18 cellular contexts compared by ENCODE assay signal in genomic region chr2:19126281-19126680, GRCh38.
"Had no signal": no experiment of that assay in that cellular context is flagged by ENCODE, and none has a peak within 500 bp of the region (broad histone marks: within the 10 kb centered on the region; RNA-seq: fewer than 3 reads in every experiment).

No MANE protein-coding gene starts in this region.

- H3K27me3 Mint-ChIP-seq: dendritic cell treated with granulocyte-macrophage colony-stimulating factor and Interleukin-4, amounts not matched to agents 40 ng/mL and 50 ng/mL, for 4 days; effector memory CD8-positive, alpha-beta T cell; natural killer cell treated with Interleukin-12 subunit alpha and Interleukin-12 subunit beta and Interleukin-15 and Interleukin-18, amount 100 ng/mL, for 72 hours had no signal

- H3K4me3 Mint-ChIP-seq: dendritic cell treated with granulocyte-macrophage colony-stimulating factor and Interleukin-4, amounts not matched to agents 40 ng/mL and 50 ng/mL, for 4 days; effector memory CD8-positive, alpha-beta T cell; natural killer cell treated with Interleukin-12 subunit alpha and Interleukin-12 subunit beta and Interleukin-15 and Interleukin-18, amount 100 ng/mL, for 72 hours had no signal

- H3K36me3 Mint-ChIP-seq: natural killer cell treated with Interleukin-12 subunit alpha and Interleukin-12 subunit beta and Interleukin-15 and Interleukin-18, amount 100 ng/mL, for 72 hours had no signal

- DNase-seq: cerebellar nuclear complex; effector memory CD8-positive, alpha-beta T cell; esophagus squamous epithelium; foreskin fibroblast; heart left ventricle; hypothalamus; midbrain; psoas muscle; retina; right lobe of liver; stimulated activated CD4-positive, alpha-beta T cell treated with anti-CD3 and anti-CD28 coated beads, Interleukin-2, amount 100 ng/mL, for 24 hours; stimulated activated CD4-positive, alpha-beta T cell treated with anti-CD3 and anti-CD28 coated beads, Interleukin-4, amount 100 ng/mL, for 4 hours; stimulated activated naive CD4-positive, alpha-beta T cell; stomach; substantia nigra; transverse colon had no signal

- H3K9me3 Mint-ChIP-seq: dendritic cell treated with granulocyte-macrophage colony-stimulating factor and Interleukin-4, amounts not matched to agents 40 ng/mL and 50 ng/mL, for 4 days had no signal

- H3K27ac Mint-ChIP-seq: dendritic cell treated with granulocyte-macrophage colony-stimulating factor and Interleukin-4, amounts not matched to agents 40 ng/mL and 50 ng/mL, for 4 days; effector memory CD8-positive, alpha-beta T cell; natural killer cell treated with Interleukin-12 subunit alpha and Interleukin-12 subunit beta and Interleukin-15 and Interleukin-18, amount 100 ng/mL, for 72 hours had no signal
